8 cellular contexts compared by ENCODE assay signal in genomic region chr18:34978953-34979608, GRCh38.
DNase-seq lines count a peak whose midpoint lies in the region; ATAC-seq, FAIRE-seq and TF ChIP-seq lines count a peak whose summit lies in the region.

No MANE protein-coding gene starts in this region.

- intact Hi-C loops in spleen (cut with DNase I; ENCODE audit: low total_unique reads), result no loop called here

- H3K27ac ChIP-seq in keratinocyte (ENCODE audit: control insufficient read depth, insufficient read depth, low read length) (peak overlapping the region; percentile 51), spleen (peak overlapping the region in 5 of 8 donors; percentile 5 to 50 (median 12))

- DNase-seq in DMS114 treated with DMSO at 0.1 percent for 48 hours (lab: John Stamatoyannopoulos, UW; ENCODE audit: unreplicated experiment) (peak; percentile 22), NCI-H2196 treated with DMSO at 0.1 percent for 48 hours (lab: John Stamatoyannopoulos, UW; ENCODE audit: unreplicated experiment) (peak; percentile 71), cerebellar cortex (ENCODE audit: low spot score) (peak; percentile 71), keratinocyte (ENCODE audit: low read depth, low spot score) (peak; percentile 84), spleen (peak; percentile 73)
- DNase-seq in activated CD4-positive, CD25-positive, alpha-beta regulatory T cell treated with anti-CD3 and anti-CD28 coated beads, Interleukin-2, amount 50 U/mL, for 72 hours, result peak; percentile 42

- no peak for TF ChIP-seq POLR2A in spleen (IDR thresholded peaks at IDR 0.05)

- peaks cover 27% of the 10 kb centered on the region for H3K4me1 ChIP-seq in keratinocyte (ENCODE audit: control insufficient read depth, extremely low read depth, insufficient read depth, low read length)
- peaks cover 4 to 39% (median 30%) of the 10 kb centered on the region in 6 donors for H3K4me1 ChIP-seq in spleen

- dilution Hi-C loops in keratinocyte (cut with MboI; ENCODE audit: extremely low pct_ligation_motif_present, low sequenced_read_pairs), result no loop called here

- H3K9me1 ChIP-seq in keratinocyte (ENCODE audit: control insufficient read depth, extremely low read depth, insufficient read depth, low read length), result no peaks in the 10 kb centered on the region

- 0 to 1% (median 1%) methylated on average over 9 of the region's 9 CpGs for WGBS in spleen, 5 donors

- H3K4me3 ChIP-seq in keratinocyte (ENCODE audit: control insufficient read depth in 2 of 3, extremely low read depth in 1 of 3, insufficient read depth in 2 of 3, low read depth in 1 of 3, low read length in 3 of 3) (peak overlapping the region; percentile 43 to 77 (median 58)), spleen (peak overlapping the region; percentile 63 to 96 (median 82))

- H3K79me2 ChIP-seq in keratinocyte (ENCODE audit: control insufficient read depth, insufficient read depth, low read length), result no peaks in the 10 kb centered on the region

- H3K36me3 ChIP-seq in keratinocyte (ENCODE audit: control insufficient read depth in 2 of 2, extremely low read depth in 1 of 2, insufficient read depth in 2 of 2, low read length in 2 of 2), result no peaks in the 10 kb centered on the region
- no peaks in the 10 kb centered on the region for H3K36me3 ChIP-seq in spleen

- H3K27me3 ChIP-seq in keratinocyte (ENCODE audit: control insufficient read depth, extremely low read depth, insufficient read depth, low read length) (peaks cover 31% of the 10 kb centered on the region), spleen (replicated peaks in 1 of 7) (peaks cover 0 to 24% (median 0%) of the 10 kb centered on the region in 7 donors)

- H3K9me3 ChIP-seq in keratinocyte (ENCODE audit: control insufficient read depth, low read depth, low read length) (no peaks in the 10 kb centered on the region), spleen (no peaks in the 10 kb centered on the region)

- peak overlapping the region; percentile 92 for H3K4me2 ChIP-seq in keratinocyte (ENCODE audit: control insufficient read depth, extremely low read depth, insufficient read depth, low read depth, low read length)

- peak overlapping the region; percentile 33 for H3K9ac ChIP-seq in keratinocyte (ENCODE audit: control insufficient read depth, extremely low read depth, insufficient read depth, low read length)

- no peak overlapping the region for H2AFZ ChIP-seq in keratinocyte (ENCODE audit: control insufficient read depth, low read length)

- no peak for TF ChIP-seq CTCF in keratinocyte (optimal IDR thresholded peaks at IDR 0.05 in 1 of 3, IDR thresholded peaks at IDR 0.05 in 1 of 3, conservative IDR thresholded peaks at IDR 0.05 in 1 of 3; ENCODE audit: extremely low read depth in 1 of 3, insufficient read depth in 2 of 3, low read length in 3 of 3)
- no peak for TF ChIP-seq CTCF in spleen (IDR thresholded peaks at IDR 0.05 in 8 of 11, conservative IDR thresholded peaks at IDR 0.05 in 3 of 11)

- ATAC-seq in HG02763 (IDR thresholded peaks at IDR 0.05; ENCODE audit: unreplicated experiment) (peak; percentile 32), HG02571 (IDR thresholded peaks at IDR 0.05; ENCODE audit: unreplicated experiment) (no peak)

- no peaks in the 10 kb centered on the region for H4K20me1 ChIP-seq in keratinocyte (ENCODE audit: control insufficient read depth, extremely low read depth, insufficient read depth, low read length)

- FAIRE-seq in keratinocyte (lab: Jason Lieb, UNC), result peak; percentile 100

Comparison
In these comparisons a context has a peak if more than half of its experiments do, and no peak if none do; other contexts are left out.
1. DNase-seq: peak in every context shown above with its lines; median percentile 84 in keratinocyte; 73 in spleen; 71 in NCI-H2196 treated with DMSO at 0.1 percent for 48 hours; 71 in cerebellar cortex; 42 in activated CD4-positive, CD25-positive, alpha-beta regulatory T cell treated with anti-CD3 and anti-CD28 coated beads, Interleukin-2, amount 50 U/mL, for 72 hours; 22 in DMS114 treated with DMSO at 0.1 percent for 48 hours.